8 cellular contexts compared by ENCODE assay signal in genomic region chr1:226355679-226356583, GRCh38. TPM values are rescaled to one million over a fixed set of nuclear protein-coding genes. Genes with fewer than 3 reads are reported as not detected.
DNase-seq lines count a peak whose midpoint lies in the region; ATAC-seq, FAIRE-seq and TF ChIP-seq lines count a peak whose summit lies in the region.

No MANE protein-coding gene starts in this region.

- no peak for FAIRE-seq in urothelium cell line (lab: Jason Lieb, UNC)

- no peak overlapping the region for H2AK5ac ChIP-seq in IMR-90 (ENCODE audit: low read depth, low read length)

- H2AK9ac ChIP-seq in IMR-90 (replicated peaks; ENCODE audit: low read depth, low read length, poor library complexity), result no peak overlapping the region

- no peak overlapping the region for H4K5ac ChIP-seq in IMR-90 (ENCODE audit: low read depth, low read length)

- 91% methylated on average over 6 of the region's 6 CpGs; no CpG with 5 or more reads in 1 of the 2 experiments for WGBS in IMR-90 (ENCODE audit: extremely low coverage in 2 of 2, insufficient read length in 1 of 2), 2 experiments

- H3K56ac ChIP-seq in IMR-90 (ENCODE audit: extremely low read depth, insufficient read depth, low read length), result no peak overlapping the region

- CTCF ChIA-PET in IMR-90 (lab: Yijun Ruan, JAX), result interaction anchor here (1.3 kb wide), 1 partner anchor 8 kb away, joined by 3 read pairs; no protein-coding TSS in a partner anchor

- H2BK20ac ChIP-seq in IMR-90 (ENCODE audit: low read depth, low read length), result no peak overlapping the region

- H3K4me1 Mint-ChIP-seq in activated CD4-positive, alpha-beta T cell treated with anti-CD3 and anti-CD28 coated beads, Interleukin-2, amount 10 ng/mL, durations not matched to agents 24 days and 14 days, result no peaks in the 10 kb centered on the region
- peaks cover 36 to 49% of the 10 kb centered on the region in 2 donors for H3K4me1 Mint-ChIP-seq in stimulated activated naive B cell treated with anti-CD40 and anti-IgM and Interleukin-4, amounts not matched to agents 10 μg/mL and 1 μg/mL and 100 μg/mL, for 72 hours

- no peak overlapping the region for H4K8ac ChIP-seq in IMR-90 (ENCODE audit: low read depth in 2 of 2, low read length in 2 of 2)

- peak; percentile 62 for ATAC-seq in IMR-90 (ENCODE audit: low read depth)
- ATAC-seq in stimulated activated naive B cell treated with anti-CD40 and anti-IgM and Interleukin-4, amounts not matched to agents 10 μg/mL and 1 μg/mL and 100 μg/mL, for 72 hours (replicated peaks), result peak; percentile 72 to 76

- dilution Hi-C loops in IMR-90 (cut with HindIII; ENCODE audit: low sequenced_read_pairs, unreplicated experiment), result no loop called here

- no peaks in the 10 kb centered on the region for H3K9me3 ChIP-seq in IMR-90 (ENCODE audit: control insufficient read depth, insufficient read depth, low read length)

- POLR2A ChIA-PET in IMR-90 (lab: Charles Lee; ENCODE audit: unreplicated experiment), result no interaction called here

- H4K20me1 ChIP-seq in IMR-90 (ENCODE audit: insufficient read depth, low read length), result no peaks in the 10 kb centered on the region

- TF ChIP-seq POLR2A in IMR-90 (IDR thresholded peaks at IDR 0.05; ENCODE audit: low read depth, low read length), result no peak

- H3K9me1 ChIP-seq in IMR-90 (ENCODE audit: insufficient read depth, low read length), result peaks cover 9% of the 10 kb centered on the region

- no peak overlapping the region; the same call in 1 of the 2 replicates for H3K23ac ChIP-seq in IMR-90 (ENCODE audit: low read depth, low read length)

- H2BK5ac ChIP-seq in IMR-90 (ENCODE audit: low read depth, low read length, poor library complexity, severe bottlenecking), result no peak overlapping the region

- H3K4ac ChIP-seq in IMR-90 (ENCODE audit: low read depth, low read length), result no peak overlapping the region

- TF ChIP-seq RAD21 in IMR-90 (IDR thresholded peaks at IDR 0.05; ENCODE audit: low read length), result no peak

- peaks cover 28% of the 10 kb centered on the region for H3K36me3 Mint-ChIP-seq in activated CD4-positive, alpha-beta T cell treated with anti-CD3 and anti-CD28 coated beads, Interleukin-2, amount 10 ng/mL, durations not matched to agents 24 days and 14 days (ENCODE audit: low read depth)
- peaks cover 34 to 51% of the 10 kb centered on the region in 2 donors for H3K36me3 Mint-ChIP-seq in stimulated activated naive B cell treated with anti-CD40 and anti-IgM and Interleukin-4, amounts not matched to agents 10 μg/mL and 1 μg/mL and 100 μg/mL, for 72 hours

- no TSS peak for BruUV-seq in IMR-90 (replicated peaks; lab: Mats Ljungman, UMichigan)

- no peak overlapping the region for H3K4me3 Mint-ChIP-seq in activated CD4-positive, alpha-beta T cell treated with anti-CD3 and anti-CD28 coated beads, Interleukin-2, amount 10 ng/mL, durations not matched to agents 24 days and 14 days
- peak overlapping the region; percentile 20 to 43 for H3K4me3 Mint-ChIP-seq in stimulated activated naive B cell treated with anti-CD40 and anti-IgM and Interleukin-4, amounts not matched to agents 10 μg/mL and 1 μg/mL and 100 μg/mL, for 72 hours

- no peak for DNase-seq in activated CD4-positive, alpha-beta T cell treated with anti-CD3 and anti-CD28 coated beads, Interleukin-2, amount 10 ng/mL, durations not matched to agents 24 days and 14 days
- DNase-seq in activated CD4-positive, alpha-beta T cell treated with anti-CD3 and anti-CD28 coated beads for 4 hours, result no peak
- no peak for DNase-seq in IMR-90
- peak; percentile 75 for DNase-seq in cerebellum (ENCODE audit: low spot score)
- DNase-seq in stimulated activated naive B cell treated with anti-CD40 and anti-IgM and Interleukin-4, amounts not matched to agents 10 μg/mL and 1 μg/mL and 100 μg/mL, for 72 hours, result peak; percentile 35
- no peak for DNase-seq in UCSD-AML1 (lab: John Stamatoyannopoulos, UW; ENCODE audit: unreplicated experiment)
- no peak for DNase-seq in H4 (ENCODE audit: low spot score)
- no peak for DNase-seq in urothelium cell line (ENCODE audit: low spot score)

- H3K4me1 ChIP-seq in IMR-90 (ENCODE audit: control insufficient read depth, insufficient read depth, low read length), result no peaks in the 10 kb centered on the region

- no peak overlapping the region for H4K91ac ChIP-seq in IMR-90 (ENCODE audit: insufficient read depth, low read depth, low read length)

- H3K9ac ChIP-seq in IMR-90 (ENCODE audit: low read depth, low read length), result no peak overlapping the region

- no peak overlapping the region for H3K27ac ChIP-seq in IMR-90 (ENCODE audit: insufficient read depth, low read length)

- H3K27me3 Mint-ChIP-seq in activated CD4-positive, alpha-beta T cell treated with anti-CD3 and anti-CD28 coated beads, Interleukin-2, amount 10 ng/mL, durations not matched to agents 24 days and 14 days, result no peaks in the 10 kb centered on the region
- no peaks in the 10 kb centered on the region for H3K27me3 Mint-ChIP-seq in stimulated activated naive B cell treated with anti-CD40 and anti-IgM and Interleukin-4, amounts not matched to agents 10 μg/mL and 1 μg/mL and 100 μg/mL, for 72 hours

- in situ Hi-C loops in IMR-90 (cut with MboI; ENCODE audit: low sequenced_read_pairs), result no loop called here

- H3K4me2 ChIP-seq in IMR-90 (ENCODE audit: low read depth, low read length), result no peak overlapping the region

- H3K27ac Mint-ChIP-seq in activated CD4-positive, alpha-beta T cell treated with anti-CD3 and anti-CD28 coated beads, Interleukin-2, amount 10 ng/mL, durations not matched to agents 24 days and 14 days, result peak overlapping the region; percentile 45
- H3K27ac Mint-ChIP-seq in stimulated activated naive B cell treated with anti-CD40 and anti-IgM and Interleukin-4, amounts not matched to agents 10 μg/mL and 1 μg/mL and 100 μg/mL, for 72 hours, result peak overlapping the region; percentile 92

- H3K14ac ChIP-seq in IMR-90 (replicated peaks; ENCODE audit: low read depth, low read length), result no peak overlapping the region

- no peak overlapping the region for H3K18ac ChIP-seq in IMR-90 (ENCODE audit: low read depth, low read length)

- H3K36me3 ChIP-seq in IMR-90 (ENCODE audit: control insufficient read depth, insufficient read depth, low read length), result peaks cover 7% of the 10 kb centered on the region

- H3K4me3 ChIP-seq in IMR-90 (ENCODE audit: insufficient read depth, low read depth, low read length), result no peak overlapping the region

- H2BK120ac ChIP-seq in IMR-90 (ENCODE audit: low read depth, low read length), result no peak overlapping the region

- intact Hi-C loops in activated CD4-positive, alpha-beta T cell treated with anti-CD3 and anti-CD28 coated beads, Interleukin-2, amount 10 ng/mL, durations not matched to agents 24 days and 14 days (cut with micrococcal nuclease), result no loop called here
- intact Hi-C loops in IMR-90 (cut with micrococcal nuclease), result no loop called here

- no peak for TF ChIP-seq CTCF in IMR-90 (conservative IDR thresholded peaks at IDR 0.05; ENCODE audit: low read depth, low read length)

- H2BK15ac ChIP-seq in IMR-90 (ENCODE audit: low read depth, low read length), result no peak overlapping the region

- no peaks in the 10 kb centered on the region for H3K9me3 Mint-ChIP-seq in activated CD4-positive, alpha-beta T cell treated with anti-CD3 and anti-CD28 coated beads, Interleukin-2, amount 10 ng/mL, durations not matched to agents 24 days and 14 days
- no peaks in the 10 kb centered on the region for H3K9me3 Mint-ChIP-seq in stimulated activated naive B cell treated with anti-CD40 and anti-IgM and Interleukin-4, amounts not matched to agents 10 μg/mL and 1 μg/mL and 100 μg/mL, for 72 hours

- H3K27me3 ChIP-seq in IMR-90 (ENCODE audit: control insufficient read depth, insufficient read depth, low read length), result no peaks in the 10 kb centered on the region

- H2AFZ ChIP-seq in IMR-90 (replicated peaks; ENCODE audit: low read length, poor library complexity), result no peak overlapping the region

- no peaks in the 10 kb centered on the region for H3K79me1 ChIP-seq in IMR-90 (ENCODE audit: low read depth in 1 of 2, low read length in 2 of 2)

TF ChIP-seq in IMR-90, 13 proteins besides CTCF, POLR2A, EP300 and RAD21 (continues in another document):
- no peak for TF ChIP-seq ELK1 (IDR thresholded peaks at IDR 0.05; ENCODE audit: borderline replicate concordance, low read depth, low read length)
- no peak for TF ChIP-seq CHD1 (IDR thresholded peaks at IDR 0.05; ENCODE audit: low read depth, low read length)
- no peak for TF ChIP-seq RCOR1 (IDR thresholded peaks at IDR 0.05; ENCODE audit: insufficient replicate concordance, low read length)
- TF ChIP-seq USF2 (IDR thresholded peaks at IDR 0.05; ENCODE audit: low read depth, low read length), result no peak

RNA-seq across cellular contexts. Expression of gene LIN9, which starts 47.0 kb away (rescaled TPM):
- total RNA-seq in activated CD4-positive, alpha-beta T cell treated with anti-CD3 and anti-CD28 coated beads, Interleukin-2, amount 10 ng/mL, durations not matched to agents 24 days and 14 days, result 10.5 and 13.8 TPM in 2 replicates
- 3.9 and 5.8 TPM in 2 replicates for total RNA-seq in IMR-90 (2012; rRNA removed)
- polyA plus RNA-seq in IMR-90 (2012; rRNA removed), result 1.5 and 2.3 TPM in 2 replicates
- 0.20 and 0.36 TPM in 2 replicates for polyA plus RNA-seq in IMR-90 (2012; cell fraction: cytosol; rRNA removed)
- polyA plus RNA-seq in IMR-90 (2012; cell fraction: nucleus; rRNA removed; ENCODE audit: low replicate concordance), result 0.10 and 1.0 TPM in 2 replicates
- 9.5 TPM for total RNA-seq in cerebellum
- total RNA-seq in H4 (2014; rRNA removed; shearing (Covaris generic)), result 7.9 and 10.7 TPM in 2 replicates

RNA-seq across cellular contexts. Expression of gene PARP1, which starts 52.0 kb away (rescaled TPM):
- total RNA-seq in activated CD4-positive, alpha-beta T cell treated with anti-CD3 and anti-CD28 coated beads, Interleukin-2, amount 10 ng/mL, durations not matched to agents 24 days and 14 days, result 215 and 222 TPM in 2 replicates
- total RNA-seq in IMR-90 (2012; rRNA removed) (96.7 and 105 TPM in 2 replicates), cerebellum (95.2 TPM)
- 83.8 and 86.5 TPM in 2 replicates for polyA plus RNA-seq in IMR-90 (2012; rRNA removed)
- 213 and 231 TPM in 2 replicates for polyA plus RNA-seq in IMR-90 (2012; cell fraction: cytosol; rRNA removed)
- polyA plus RNA-seq in IMR-90 (2012; cell fraction: nucleus; rRNA removed; ENCODE audit: low replicate concordance), result 68.6 and 114 TPM in 2 replicates
- total RNA-seq in H4 (2014; rRNA removed; shearing (Covaris generic)), result 234 and 256 TPM in 2 replicates

Comparison
In these comparisons a context has a peak if more than half of its experiments do, and no peak if none do; other contexts are left out.
1. DNase-seq: peak in cerebellum (single experiment) and stimulated activated naive B cell treated with anti-CD40 and anti-IgM and Interleukin-4, amounts not matched to agents 10 μg/mL and 1 μg/mL and 100 μg/mL, for 72 hours (single experiment); none in activated CD4-positive, alpha-beta T cell treated with anti-CD3 and anti-CD28 coated beads, Interleukin-2, amount 10 ng/mL, durations not matched to agents 24 days and 14 days (single experiment), activated CD4-positive, alpha-beta T cell treated with anti-CD3 and anti-CD28 coated beads for 4 hours (0 of 2), IMR-90 (single experiment), UCSD-AML1 (single experiment), H4 (single experiment) and urothelium cell line (single experiment).